Comparison of ENCODE assay signal across 24 cellular contexts in genomic region chr5:126104341-126104740, GRCh38.
DNase-seq lines count a peak whose midpoint lies in the region; ATAC-seq, FAIRE-seq and TF ChIP-seq lines count a peak whose summit lies in the region.
"Had no signal": no experiment of that assay in that cellular context is flagged by ENCODE, and none has a peak within 500 bp of the region (broad histone marks: within the 10 kb centered on the region; RNA-seq: fewer than 3 reads in every experiment).

No MANE protein-coding gene starts in this region.

- ATAC-seq in HG03280 (IDR thresholded peaks at IDR 0.05; ENCODE audit: unreplicated experiment) = no peak
- ATAC-seq: CD8-positive, alpha-beta T cell; GM23338; HCT116 had no signal

- H2AFZ ChIP-seq in MM.1S (ENCODE audit: low read length) (no peak overlapping the region), astrocyte (ENCODE audit: low read depth, low read length) (no peak overlapping the region)
- H2AFZ ChIP-seq: GM23338 had no signal

- DNase-seq in DMS53 (lab: John Stamatoyannopoulos, UW) (peak; percentile 32), DMS53 treated with DMSO at 0.1 percent for 48 hours (lab: John Stamatoyannopoulos, UW; ENCODE audit: unreplicated experiment) (no peak), MM.1S (no peak), astrocyte (ENCODE audit: low read depth) (no peak), GM12892 (ENCODE audit: insufficient read length) (no peak)
- no peak for DNase-seq in activated naive CD4-positive, alpha-beta T cell treated with anti-CD3 and anti-CD28 coated beads for 36 hours
- DNase-seq: Caco-2; CD4-positive, CD25-positive, alpha-beta regulatory T cell; CD8-positive, alpha-beta T cell; DMS 273 treated with DMSO at 0.1 percent for 48 hours; DND-41; H9; HFFc6 had no signal

- H3K4me3 ChIP-seq in MM.1S (ENCODE audit: low read length) (no peak overlapping the region), astrocyte (ENCODE audit: insufficient read depth, low read depth, low read length) (no peak overlapping the region)
- H3K4me3 ChIP-seq: BLaER1, GM12878, GM23338 had no signal

- H3K36me3 Mint-ChIP-seq in astrocyte (ENCODE audit: low read depth, unreplicated experiment) = no peaks in the 10 kb centered on the region
- H3K36me3 Mint-ChIP-seq in activated naive CD4-positive, alpha-beta T cell treated with anti-CD3 and anti-CD28 coated beads for 36 hours (ENCODE audit: low read depth) = no peaks in the 10 kb centered on the region
- H3K36me3 Mint-ChIP-seq: CD4-positive, CD25-positive, alpha-beta regulatory T cell; CD8-positive, alpha-beta T cell had no signal

- H3K27ac Mint-ChIP-seq in astrocyte (ENCODE audit: unreplicated experiment) = no peak overlapping the region
- no peak overlapping the region for H3K27ac Mint-ChIP-seq in activated naive CD4-positive, alpha-beta T cell treated with anti-CD3 and anti-CD28 coated beads for 36 hours
- H3K27ac Mint-ChIP-seq: B cell; CD4-positive, CD25-positive, alpha-beta regulatory T cell; CD8-positive, alpha-beta T cell; GM23338; H9; HFFc6 had no signal

- no peaks in the 10 kb centered on the region for H3K27me3 ChIP-seq in MM.1S (replicated peaks; ENCODE audit: insufficient read depth, low read length)
- no peaks in the 10 kb centered on the region for H3K27me3 ChIP-seq in astrocyte (ENCODE audit: insufficient read depth, low read length)
- H3K27me3 ChIP-seq: BLaER1 had no signal

- no peaks in the 10 kb centered on the region for H3K9me3 Mint-ChIP-seq in astrocyte (ENCODE audit: unreplicated experiment)
- H3K9me3 Mint-ChIP-seq in activated naive CD4-positive, alpha-beta T cell treated with anti-CD3 and anti-CD28 coated beads for 36 hours = no peaks in the 10 kb centered on the region
- H3K9me3 Mint-ChIP-seq: GM23338, H9 had no signal

- H3K27me3 Mint-ChIP-seq in astrocyte (ENCODE audit: low read depth, unreplicated experiment) = no peaks in the 10 kb centered on the region
- no peaks in the 10 kb centered on the region for H3K27me3 Mint-ChIP-seq in activated naive CD4-positive, alpha-beta T cell treated with anti-CD3 and anti-CD28 coated beads for 36 hours (ENCODE audit: low read depth)
- H3K27me3 Mint-ChIP-seq: CD4-positive, CD25-positive, alpha-beta regulatory T cell had no signal

- no peak overlapping the region for H3K4me3 Mint-ChIP-seq in astrocyte (ENCODE audit: unreplicated experiment)
- no peak overlapping the region for H3K4me3 Mint-ChIP-seq in activated naive CD4-positive, alpha-beta T cell treated with anti-CD3 and anti-CD28 coated beads for 36 hours
- H3K4me3 Mint-ChIP-seq: B cell; CD4-positive, CD25-positive, alpha-beta regulatory T cell; CD8-positive, alpha-beta T cell; GM23338; H9; HFFc6 had no signal

- CTCF ChIA-PET in activated naive CD4-positive, alpha-beta T cell treated with anti-CD3 and anti-CD28 coated beads for 36 hours (lab: Charles Lee) = no interaction called here

- no peaks in the 10 kb centered on the region for H3K36me3 ChIP-seq in MM.1S (replicated peaks; ENCODE audit: insufficient read depth, low read length)
- H3K36me3 ChIP-seq in astrocyte (ENCODE audit: insufficient read depth, low read length) = no peaks in the 10 kb centered on the region
- H3K36me3 ChIP-seq: BLaER1 had no signal

- TF ChIP-seq POLR2A in GM12892 (IDR thresholded peaks at IDR 0.05; ENCODE audit: low read depth, low read length) = no peak

- H3K9me3 ChIP-seq in MM.1S (replicated peaks; ENCODE audit: insufficient read depth, low read length) (no peaks in the 10 kb centered on the region), astrocyte (ENCODE audit: insufficient read depth, low read depth, low read length) (no peaks in the 10 kb centered on the region)
- H3K9me3 ChIP-seq: BLaER1, Caco-2 had no signal

- H3K9me2 ChIP-seq in MM.1S (replicated peaks; ENCODE audit: insufficient read depth, low read length) = no peaks in the 10 kb centered on the region

- no peak for TF ChIP-seq CTCF in MM.1S (IDR thresholded peaks at IDR 0.05; ENCODE audit: low read length)
- TF ChIP-seq CTCF in astrocyte (IDR thresholded peaks at IDR 0.05; ENCODE audit: insufficient read depth, low read depth, low read length) = no peak

- peaks cover 2% of the 10 kb centered on the region for H3K4me1 Mint-ChIP-seq in astrocyte (ENCODE audit: low read depth, unreplicated experiment)
- no peaks in the 10 kb centered on the region for H3K4me1 Mint-ChIP-seq in activated naive CD4-positive, alpha-beta T cell treated with anti-CD3 and anti-CD28 coated beads for 36 hours (ENCODE audit: low read depth)
- H3K4me1 Mint-ChIP-seq: B cell; CD4-positive, CD25-positive, alpha-beta regulatory T cell had no signal

- H3K9ac ChIP-seq in MM.1S (ENCODE audit: low read length) (no peak overlapping the region), astrocyte (ENCODE audit: low read length) (no peak overlapping the region)
- H3K9ac ChIP-seq: BLaER1 had no signal

- H3F3A ChIP-seq in MM.1S (ENCODE audit: insufficient read depth, low read length) = no peaks in the 10 kb centered on the region

- H4K20me1 ChIP-seq in MM.1S (ENCODE audit: insufficient read depth, low read length) = no peaks in the 10 kb centered on the region
- no peaks in the 10 kb centered on the region for H4K20me1 ChIP-seq in astrocyte (ENCODE audit: insufficient read depth, low read length)
- H4K20me1 ChIP-seq: BLaER1 had no signal

- intact Hi-C loops in activated naive CD4-positive, alpha-beta T cell treated with anti-CD3 and anti-CD28 coated beads for 36 hours (cut with micrococcal nuclease) = no loop called here

- peak overlapping the region; percentile 11; the same call in 1 of the 2 replicates for H3K4me2 ChIP-seq in MM.1S (ENCODE audit: low read depth, low read length)
- no peak overlapping the region for H3K4me2 ChIP-seq in astrocyte (ENCODE audit: low read length)
- H3K4me2 ChIP-seq: BLaER1, GM23338 had no signal

- no peaks in the 10 kb centered on the region for H3K79me2 ChIP-seq in MM.1S (ENCODE audit: low read length)
- no peaks in the 10 kb centered on the region for H3K79me2 ChIP-seq in astrocyte (ENCODE audit: insufficient read depth, low read length)

- H3K4me1 ChIP-seq in MM.1S (ENCODE audit: low read length) = peaks cover 19% of the 10 kb centered on the region
- no peaks in the 10 kb centered on the region for H3K4me1 ChIP-seq in astrocyte (ENCODE audit: insufficient read depth, low read length)
- H3K4me1 ChIP-seq: BLaER1, Caco-2 had no signal

- H3K27ac ChIP-seq in MM.1S (ENCODE audit: low read length) = peak overlapping the region; percentile 53; the same call in 1 of the 2 replicates
- no peak overlapping the region for H3K27ac ChIP-seq in astrocyte (ENCODE audit: low read depth, low read length)
- H3K27ac ChIP-seq: 22Rv1, BLaER1, C4-2B had no signal

- FAIRE-seq in astrocyte (lab: Jason Lieb, UNC) (peak; percentile 32), GM12892 (lab: Jason Lieb, UNC) (no peak)
- FAIRE-seq: A204.1, G401.6, GM18507 had no signal
